In the genomic region with DNA sequence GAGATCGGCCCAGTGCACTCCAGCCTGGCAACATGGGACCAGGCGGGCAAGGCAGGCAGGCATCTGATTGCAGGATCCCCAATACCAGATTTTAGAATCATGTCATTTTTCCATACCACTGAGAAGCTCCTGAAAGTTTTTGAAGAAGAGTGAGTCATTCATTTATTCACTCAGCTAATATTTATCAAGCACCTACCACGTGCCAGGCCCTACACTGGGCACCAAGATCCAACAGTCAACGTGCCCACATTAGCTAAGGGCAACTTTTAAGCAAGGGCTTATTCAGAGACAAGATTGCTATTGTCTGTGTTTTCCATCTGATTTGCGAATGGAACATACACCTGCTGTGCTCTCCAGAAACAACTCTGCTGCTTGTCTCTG, we compare ENCODE assay signal across 1 cellular context.
TF ChIP-seq lines count a peak whose summit lies in the region.

No MANE protein-coding gene starts in this region.

TF ChIP-seq in H1, 55 proteins besides CTCF, POLR2A, EP300 and RAD21 (continued from another document):
- TF ChIP-seq, protein P1, sequence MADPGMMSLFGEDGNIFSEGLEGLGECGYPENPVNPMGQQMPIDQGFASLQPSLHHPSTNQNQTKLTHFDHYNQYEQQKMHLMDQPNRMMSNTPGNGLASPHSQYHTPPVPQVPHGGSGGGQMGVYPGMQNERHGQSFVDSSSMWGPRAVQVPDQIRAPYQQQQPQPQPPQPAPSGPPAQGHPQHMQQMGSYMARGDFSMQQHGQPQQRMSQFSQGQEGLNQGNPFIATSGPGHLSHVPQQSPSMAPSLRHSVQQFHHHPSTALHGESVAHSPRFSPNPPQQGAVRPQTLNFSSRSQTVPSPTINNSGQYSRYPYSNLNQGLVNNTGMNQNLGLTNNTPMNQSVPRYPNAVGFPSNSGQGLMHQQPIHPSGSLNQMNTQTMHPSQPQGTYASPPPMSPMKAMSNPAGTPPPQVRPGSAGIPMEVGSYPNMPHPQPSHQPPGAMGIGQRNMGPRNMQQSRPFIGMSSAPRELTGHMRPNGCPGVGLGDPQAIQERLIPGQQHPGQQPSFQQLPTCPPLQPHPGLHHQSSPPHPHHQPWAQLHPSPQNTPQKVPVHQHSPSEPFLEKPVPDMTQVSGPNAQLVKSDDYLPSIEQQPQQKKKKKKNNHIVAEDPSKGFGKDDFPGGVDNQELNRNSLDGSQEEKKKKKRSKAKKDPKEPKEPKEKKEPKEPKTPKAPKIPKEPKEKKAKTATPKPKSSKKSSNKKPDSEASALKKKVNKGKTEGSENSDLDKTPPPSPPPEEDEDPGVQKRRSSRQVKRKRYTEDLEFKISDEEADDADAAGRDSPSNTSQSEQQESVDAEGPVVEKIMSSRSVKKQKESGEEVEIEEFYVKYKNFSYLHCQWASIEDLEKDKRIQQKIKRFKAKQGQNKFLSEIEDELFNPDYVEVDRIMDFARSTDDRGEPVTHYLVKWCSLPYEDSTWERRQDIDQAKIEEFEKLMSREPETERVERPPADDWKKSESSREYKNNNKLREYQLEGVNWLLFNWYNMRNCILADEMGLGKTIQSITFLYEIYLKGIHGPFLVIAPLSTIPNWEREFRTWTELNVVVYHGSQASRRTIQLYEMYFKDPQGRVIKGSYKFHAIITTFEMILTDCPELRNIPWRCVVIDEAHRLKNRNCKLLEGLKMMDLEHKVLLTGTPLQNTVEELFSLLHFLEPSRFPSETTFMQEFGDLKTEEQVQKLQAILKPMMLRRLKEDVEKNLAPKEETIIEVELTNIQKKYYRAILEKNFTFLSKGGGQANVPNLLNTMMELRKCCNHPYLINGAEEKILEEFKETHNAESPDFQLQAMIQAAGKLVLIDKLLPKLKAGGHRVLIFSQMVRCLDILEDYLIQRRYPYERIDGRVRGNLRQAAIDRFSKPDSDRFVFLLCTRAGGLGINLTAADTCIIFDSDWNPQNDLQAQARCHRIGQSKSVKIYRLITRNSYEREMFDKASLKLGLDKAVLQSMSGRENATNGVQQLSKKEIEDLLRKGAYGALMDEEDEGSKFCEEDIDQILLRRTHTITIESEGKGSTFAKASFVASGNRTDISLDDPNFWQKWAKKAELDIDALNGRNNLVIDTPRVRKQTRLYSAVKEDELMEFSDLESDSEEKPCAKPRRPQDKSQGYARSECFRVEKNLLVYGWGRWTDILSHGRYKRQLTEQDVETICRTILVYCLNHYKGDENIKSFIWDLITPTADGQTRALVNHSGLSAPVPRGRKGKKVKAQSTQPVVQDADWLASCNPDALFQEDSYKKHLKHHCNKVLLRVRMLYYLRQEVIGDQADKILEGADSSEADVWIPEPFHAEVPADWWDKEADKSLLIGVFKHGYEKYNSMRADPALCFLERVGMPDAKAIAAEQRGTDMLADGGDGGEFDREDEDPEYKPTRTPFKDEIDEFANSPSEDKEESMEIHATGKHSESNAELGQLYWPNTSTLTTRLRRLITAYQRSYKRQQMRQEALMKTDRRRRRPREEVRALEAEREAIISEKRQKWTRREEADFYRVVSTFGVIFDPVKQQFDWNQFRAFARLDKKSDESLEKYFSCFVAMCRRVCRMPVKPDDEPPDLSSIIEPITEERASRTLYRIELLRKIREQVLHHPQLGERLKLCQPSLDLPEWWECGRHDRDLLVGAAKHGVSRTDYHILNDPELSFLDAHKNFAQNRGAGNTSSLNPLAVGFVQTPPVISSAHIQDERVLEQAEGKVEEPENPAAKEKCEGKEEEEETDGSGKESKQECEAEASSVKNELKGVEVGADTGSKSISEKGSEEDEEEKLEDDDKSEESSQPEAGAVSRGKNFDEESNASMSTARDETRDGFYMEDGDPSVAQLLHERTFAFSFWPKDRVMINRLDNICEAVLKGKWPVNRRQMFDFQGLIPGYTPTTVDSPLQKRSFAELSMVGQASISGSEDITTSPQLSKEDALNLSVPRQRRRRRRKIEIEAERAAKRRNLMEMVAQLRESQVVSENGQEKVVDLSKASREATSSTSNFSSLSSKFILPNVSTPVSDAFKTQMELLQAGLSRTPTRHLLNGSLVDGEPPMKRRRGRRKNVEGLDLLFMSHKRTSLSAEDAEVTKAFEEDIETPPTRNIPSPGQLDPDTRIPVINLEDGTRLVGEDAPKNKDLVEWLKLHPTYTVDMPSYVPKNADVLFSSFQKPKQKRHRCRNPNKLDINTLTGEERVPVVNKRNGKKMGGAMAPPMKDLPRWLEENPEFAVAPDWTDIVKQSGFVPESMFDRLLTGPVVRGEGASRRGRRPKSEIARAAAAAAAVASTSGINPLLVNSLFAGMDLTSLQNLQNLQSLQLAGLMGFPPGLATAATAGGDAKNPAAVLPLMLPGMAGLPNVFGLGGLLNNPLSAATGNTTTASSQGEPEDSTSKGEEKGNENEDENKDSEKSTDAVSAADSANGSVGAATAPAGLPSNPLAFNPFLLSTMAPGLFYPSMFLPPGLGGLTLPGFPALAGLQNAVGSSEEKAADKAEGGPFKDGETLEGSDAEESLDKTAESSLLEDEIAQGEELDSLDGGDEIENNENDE (IDR thresholded peaks at IDR 0.05; ENCODE audit: insufficient replicate concordance, low read length): no peak
- TF ChIP-seq KDM4A (IDR thresholded peaks at IDR 0.05; ENCODE audit: low read depth, low read length, severe bottlenecking): no peak
- TF ChIP-seq CTBP2 (IDR thresholded peaks at IDR 0.05; ENCODE audit: borderline replicate concordance, insufficient read depth, insufficient read length, low read length): no peak
- TF ChIP-seq SIRT6 (IDR thresholded peaks at IDR 0.05; ENCODE audit: low read length): no peak
